In genomic region chr2:71000780-71001591, GRCh38 we compare ENCODE assay signal across 8 cellular contexts. TPM values are rescaled to one million over a fixed set of nuclear protein-coding genes. Genes with fewer than 3 reads are reported as not detected.
DNase-seq lines count a peak whose midpoint lies in the region; ATAC-seq and TF ChIP-seq lines count a peak whose summit lies in the region.

No MANE protein-coding gene starts in this region.

- H3K27me3 ChIP-seq in RWPE2 (ENCODE audit: insufficient read depth, poor library complexity, severe bottlenecking) (no peaks in the 10 kb centered on the region), parathyroid adenoma (ENCODE audit: control insufficient read depth, insufficient read depth, low read length) (no peaks in the 10 kb centered on the region), transverse colon (no peaks in the 10 kb centered on the region)

- TF ChIP-seq POLR2A in transverse colon (IDR thresholded peaks at IDR 0.05): no peak

- H3K9me3 Mint-ChIP-seq in glutamatergic neuron (ENCODE audit: unreplicated experiment): peaks cover 14% of the 10 kb centered on the region

- H3K9ac ChIP-seq in parathyroid adenoma: no peak overlapping the region

- TF ChIP-seq EP300 in transverse colon (IDR thresholded peaks at IDR 0.05; ENCODE audit: low read depth): no peak

- no peaks in the 10 kb centered on the region for H3K36me3 Mint-ChIP-seq in glutamatergic neuron (ENCODE audit: unreplicated experiment)

- in situ Hi-C loops in KBM-7 (cut with MboI; ENCODE audit: low pct_unique_long_range_greater_than_20kb, low sequenced_read_pairs) (no loop called here), transverse colon (cut with MboI; ENCODE audit: low pct_ligation_motif_present in 1 of 4, low pct_unique_long_range_greater_than_20kb in 1 of 4, low sequenced_read_pairs in 3 of 4) (no loop called here)

- peak overlapping the region; percentile 99 for H2AFZ ChIP-seq in parathyroid adenoma

- WGBS in transverse colon (ENCODE audit: low coverage in 1 of 2), 2 donors: 0 to 24% methylated on average over 1 to 21 of the region's 21 CpGs

- intact Hi-C loops in transverse colon (cut with DNase I; ENCODE audit: low total_unique reads): no loop called here

- no peak overlapping the region for H3K27ac ChIP-seq in RWPE2 (ENCODE audit: poor library complexity, severe bottlenecking)
- H3K27ac ChIP-seq in parathyroid adenoma: no peak overlapping the region
- H3K27ac ChIP-seq in transverse colon: no peak overlapping the region

- TF ChIP-seq CTCF in RWPE2 (IDR thresholded peaks at IDR 0.05; ENCODE audit: poor library complexity, severe bottlenecking) (peak; percentile 94), glutamatergic neuron (IDR thresholded peaks at IDR 0.05; ENCODE audit: partially characterized antibody, unreplicated experiment) (peak; percentile 90), parathyroid adenoma (IDR thresholded peaks at IDR 0.05) (peak; percentile 95), transverse colon (IDR thresholded peaks at IDR 0.05) (peak; percentile 74 to 97 (median 91))

- H3K36me3 ChIP-seq in RWPE2 (ENCODE audit: low read depth) (no peaks in the 10 kb centered on the region), parathyroid adenoma (ENCODE audit: control insufficient read depth, insufficient read depth, low read length) (no peaks in the 10 kb centered on the region), transverse colon (no peaks in the 10 kb centered on the region)

- DNase-seq in ELR (ENCODE audit: low read depth): peak; percentile 70
- DNase-seq in KBM-7: peak; percentile 82
- DNase-seq in RWPE2 (ENCODE audit: low spot score): no peak
- peak; percentile 70 for DNase-seq in activated effector memory CD4-positive, alpha-beta T cell treated with Interleukin-2 at 50 U/mL for 16 hours
- DNase-seq in glutamatergic neuron: peak; percentile 81
- peak; percentile 83 for DNase-seq in transverse colon

- ATAC-seq in GM21717 (IDR thresholded peaks at IDR 0.05; ENCODE audit: unreplicated experiment): peak; percentile 91
- peak; percentile 70 for ATAC-seq in RWPE2 (ENCODE audit: low read depth)

- peaks cover 16% of the 10 kb centered on the region for H3K4me1 Mint-ChIP-seq in glutamatergic neuron (ENCODE audit: low read depth, unreplicated experiment)

- H3K9me3 ChIP-seq in RWPE2 (ENCODE audit: severe bottlenecking) (no peaks in the 10 kb centered on the region), parathyroid adenoma (ENCODE audit: control insufficient read depth, low read length) (no peaks in the 10 kb centered on the region), transverse colon (no peaks in the 10 kb centered on the region)

- no peaks in the 10 kb centered on the region for H3K79me2 ChIP-seq in parathyroid adenoma

- peak overlapping the region; percentile 78 for H3K4me3 Mint-ChIP-seq in glutamatergic neuron (ENCODE audit: unreplicated experiment)

- no peaks in the 10 kb centered on the region for H3K4me1 ChIP-seq in RWPE2 (ENCODE audit: insufficient read depth, poor library complexity, severe bottlenecking)
- H3K4me1 ChIP-seq in parathyroid adenoma: no peaks in the 10 kb centered on the region
- peaks cover 0 to 15% (median 2%) of the 10 kb centered on the region in 4 donors for H3K4me1 ChIP-seq in transverse colon

- H3K4me2 ChIP-seq in parathyroid adenoma (ENCODE audit: low read length): peak overlapping the region; percentile 61

- peaks cover 24% of the 10 kb centered on the region for H3K27me3 Mint-ChIP-seq in glutamatergic neuron (ENCODE audit: unreplicated experiment)

- H3K27ac Mint-ChIP-seq in glutamatergic neuron (ENCODE audit: unreplicated experiment): peak overlapping the region; percentile 97

- H3K4me3 ChIP-seq in RWPE2 (ENCODE audit: severe bottlenecking): no peak overlapping the region
- H3K4me3 ChIP-seq in parathyroid adenoma (ENCODE audit: low read depth, low read length): peak overlapping the region; percentile 37
- peak overlapping the region in 1 of 4 donors; percentile 41 for H3K4me3 ChIP-seq in transverse colon

RNA-seq across cellular contexts. Expression of gene TEX261, which starts 6.3 kb away (rescaled TPM):
- total RNA-seq in glutamatergic neuron (ENCODE audit: unreplicated experiment) (43.0 TPM), transverse colon (10 to 100 TPM; 14.6 to 34.5 (median 30.5) TPM)

RNA-seq across cellular contexts. Expression of gene ANKRD53, which starts 22.6 kb away (rescaled TPM):
- total RNA-seq in glutamatergic neuron (ENCODE audit: unreplicated experiment) (11.7 TPM), transverse colon (1 to 10 TPM in 1 of 4 donors, under 1 TPM in 1, not detected in 2; 0.96 to 1.7 TPM)
